In the genomic region with DNA sequence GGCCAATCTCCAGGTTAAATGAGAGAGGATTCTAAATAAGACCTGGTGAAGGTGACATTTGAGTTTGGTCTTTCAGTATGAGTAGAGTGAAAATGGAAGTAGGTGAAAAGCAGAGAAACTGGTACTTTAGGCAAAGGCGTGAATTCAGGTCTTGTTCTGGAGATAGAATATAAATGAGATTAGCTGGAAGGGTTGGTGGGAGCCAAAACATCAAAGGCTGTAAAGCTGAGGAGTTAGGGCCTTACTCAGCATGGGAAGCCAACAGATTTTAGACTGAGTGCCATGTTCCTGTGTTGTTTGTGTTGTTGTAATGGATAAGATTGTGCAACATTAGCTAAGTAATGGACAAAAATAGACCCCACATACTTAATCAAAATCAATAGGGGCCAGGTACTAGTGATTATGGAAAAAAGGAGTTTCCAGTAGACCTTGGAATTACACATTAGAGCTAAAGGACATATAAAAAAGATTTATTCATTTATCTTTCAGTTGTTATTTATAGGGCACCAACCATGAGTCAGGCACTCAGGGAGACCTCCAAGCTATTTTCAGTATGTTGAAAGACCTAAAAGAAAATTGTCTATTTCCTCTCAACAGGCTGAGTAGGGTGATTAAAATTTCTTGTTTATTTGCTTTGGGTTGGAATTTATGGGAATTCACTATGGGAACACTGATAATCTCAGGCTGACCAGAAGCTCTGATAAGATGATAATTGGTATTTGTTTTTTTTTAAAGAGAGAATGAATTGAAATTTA, we compare ENCODE assay signal across 14 cellular contexts. TPM values are rescaled to one million over a fixed set of nuclear protein-coding genes. Genes with fewer than 3 reads are reported as not detected.
DNase-seq lines count a peak whose midpoint lies in the region; ATAC-seq and TF ChIP-seq lines count a peak whose summit lies in the region.
"Had no signal": no experiment of that assay in that cellular context is flagged by ENCODE, and none has a peak within 500 bp of the region (broad histone marks: within the 10 kb centered on the region; RNA-seq: fewer than 3 reads in every experiment).

No MANE protein-coding gene starts in this region.

- H3F3A ChIP-seq in smooth muscle cell (ENCODE audit: low read depth), result no peaks in the 10 kb centered on the region

- peak; percentile 37 to 44 for ATAC-seq in activated T-cell treated with anti-CD3 and anti-CD28 coated beads, Interleukin-2, amount 50 U/mL, for 72 hours (replicated peaks in 1 of 2)
- ATAC-seq in HG03103 (IDR thresholded peaks at IDR 0.05; ENCODE audit: low read depth, unreplicated experiment), result peak; percentile 56
- ATAC-seq in activated T-helper 17 cell treated with anti-CD3 and anti-CD28 coated beads, Interleukin-2, amount 50 U/mL, for 72 hours (replicated peaks), result peak; percentile 65
- ATAC-seq in GM19324 (IDR thresholded peaks at IDR 0.05; ENCODE audit: low FRiP score, unreplicated experiment), result no peak
- no peak for ATAC-seq in GM19397 (IDR thresholded peaks at IDR 0.05; ENCODE audit: unreplicated experiment)
- ATAC-seq: activated CD4-positive, CD25-positive, alpha-beta regulatory T cell treated with anti-CD3 and anti-CD28 coated beads, Interleukin-2, amount 50 U/mL, for 24 hours; left colon had no signal

- TF ChIP-seq CTCF in smooth muscle cell (IDR thresholded peaks at IDR 0.05; ENCODE audit: borderline replicate concordance, insufficient read depth, poor library complexity, severe bottlenecking), result no peak

- H3K79me2 ChIP-seq in smooth muscle cell (ENCODE audit: low read depth), result no peaks in the 10 kb centered on the region

- H3K4me3 ChIP-seq in smooth muscle cell, result no peak overlapping the region
- H3K4me3 ChIP-seq: BLaER1 treated with 17β-estradiol and CSF1 and Interleukin-3, amounts not matched to agents 10 nM and 100 nM had no signal

- no peaks in the 10 kb centered on the region for H3K9me3 Mint-ChIP-seq in activated T-cell treated with anti-CD3 and anti-CD28 coated beads, Interleukin-2, amount 50 U/mL, for 72 hours
- H3K9me3 Mint-ChIP-seq in activated T-cell treated with anti-CD3 and anti-CD28 coated beads, Interleukin-2, amount 50 U/mL, for 24 hours, result no peaks in the 10 kb centered on the region
- H3K9me3 Mint-ChIP-seq in activated T-helper 17 cell treated with anti-CD3 and anti-CD28 coated beads, Interleukin-2, amount 50 U/mL, for 72 hours, result no peaks in the 10 kb centered on the region

- no peaks in the 10 kb centered on the region for H3K27me3 Mint-ChIP-seq in activated T-cell treated with anti-CD3 and anti-CD28 coated beads, Interleukin-2, amount 50 U/mL, for 72 hours (ENCODE audit: low read depth)
- peaks cover 8% of the 10 kb centered on the region for H3K27me3 Mint-ChIP-seq in activated T-cell treated with anti-CD3 and anti-CD28 coated beads, Interleukin-2, amount 50 U/mL, for 24 hours
- peaks cover 8% of the 10 kb centered on the region for H3K27me3 Mint-ChIP-seq in activated T-helper 17 cell treated with anti-CD3 and anti-CD28 coated beads, Interleukin-2, amount 50 U/mL, for 72 hours

- H3K27ac Mint-ChIP-seq in activated T-cell treated with anti-CD3 and anti-CD28 coated beads, Interleukin-2, amount 50 U/mL, for 72 hours, result no peak overlapping the region
- H3K27ac Mint-ChIP-seq in activated T-cell treated with anti-CD3 and anti-CD28 coated beads, Interleukin-2, amount 50 U/mL, for 24 hours, result no peak overlapping the region
- no peak overlapping the region for H3K27ac Mint-ChIP-seq in activated T-helper 17 cell treated with anti-CD3 and anti-CD28 coated beads, Interleukin-2, amount 50 U/mL, for 72 hours

- peaks cover 6% of the 10 kb centered on the region for H3K4me1 Mint-ChIP-seq in activated T-cell treated with anti-CD3 and anti-CD28 coated beads, Interleukin-2, amount 50 U/mL, for 72 hours (ENCODE audit: low read depth)
- H3K4me1 Mint-ChIP-seq in activated T-cell treated with anti-CD3 and anti-CD28 coated beads, Interleukin-2, amount 50 U/mL, for 24 hours (ENCODE audit: low read depth), result peaks cover 6% of the 10 kb centered on the region
- H3K4me1 Mint-ChIP-seq in activated T-helper 17 cell treated with anti-CD3 and anti-CD28 coated beads, Interleukin-2, amount 50 U/mL, for 72 hours, result peaks cover 6% of the 10 kb centered on the region

- WGBS in smooth muscle cell (ENCODE audit: low lambda C conversion rate), result 63% methylated on average over 1 of the region's 1 CpG

- no peak for DNase-seq in activated T-cell treated with anti-CD3 and anti-CD28 coated beads, Interleukin-2, amount 50 U/mL, for 72 hours
- DNase-seq in activated T-cell treated with anti-CD3 and anti-CD28 coated beads, Interleukin-2, amount 50 U/mL, for 24 hours, result no peak
- no peak for DNase-seq in smooth muscle cell (lab: John Stamatoyannopoulos, UW; ENCODE audit: unreplicated experiment)
- DNase-seq in NCI-H2029 treated with DMSO at 0.1 percent for 48 hours (lab: John Stamatoyannopoulos, UW), result no peak
- DNase-seq: central memory CD4-positive, alpha-beta T cell; H7; left colon; NCI-H1694 treated with DMSO at 0.1 percent for 48 hours had no signal

- H2AFZ ChIP-seq in smooth muscle cell (ENCODE audit: low read depth), result no peak overlapping the region

- H4K20me1 ChIP-seq in smooth muscle cell (ENCODE audit: low read depth), result no peaks in the 10 kb centered on the region
- H4K20me1 ChIP-seq: BLaER1 treated with 17β-estradiol and CSF1 and Interleukin-3, amounts not matched to agents 10 nM and 100 nM had no signal

- H3K36me3 Mint-ChIP-seq in activated T-cell treated with anti-CD3 and anti-CD28 coated beads, Interleukin-2, amount 50 U/mL, for 72 hours (ENCODE audit: insufficient read depth in 2 of 2), result no peaks in the 10 kb centered on the region
- no peaks in the 10 kb centered on the region for H3K36me3 Mint-ChIP-seq in activated T-cell treated with anti-CD3 and anti-CD28 coated beads, Interleukin-2, amount 50 U/mL, for 24 hours (ENCODE audit: low read depth)
- H3K36me3 Mint-ChIP-seq in activated T-helper 17 cell treated with anti-CD3 and anti-CD28 coated beads, Interleukin-2, amount 50 U/mL, for 72 hours (ENCODE audit: low read depth), result no peaks in the 10 kb centered on the region

- H3K27ac ChIP-seq in smooth muscle cell (ENCODE audit: low read depth), result peak overlapping the region; percentile 12
- H3K27ac ChIP-seq: BLaER1 treated with 17β-estradiol and CSF1 and Interleukin-3, amounts not matched to agents 10 nM and 100 nM had no signal

- no peaks in the 10 kb centered on the region for H3K9me3 ChIP-seq in smooth muscle cell (replicated peaks; ENCODE audit: low read depth)

- no peak overlapping the region for H3K9ac ChIP-seq in smooth muscle cell (ENCODE audit: low read depth)
- H3K9ac ChIP-seq: BLaER1 treated with 17β-estradiol and CSF1 and Interleukin-3, amounts not matched to agents 10 nM and 100 nM had no signal

- H3K27me3 ChIP-seq in smooth muscle cell (ENCODE audit: low read depth), result no peaks in the 10 kb centered on the region
- H3K27me3 ChIP-seq: BLaER1 treated with 17β-estradiol and CSF1 and Interleukin-3, amounts not matched to agents 10 nM and 100 nM had no signal

- peak overlapping the region; percentile 59 for H3K4me2 ChIP-seq in smooth muscle cell

- no peak overlapping the region for H3K4me3 Mint-ChIP-seq in activated T-cell treated with anti-CD3 and anti-CD28 coated beads, Interleukin-2, amount 50 U/mL, for 72 hours
- no peak overlapping the region for H3K4me3 Mint-ChIP-seq in activated T-cell treated with anti-CD3 and anti-CD28 coated beads, Interleukin-2, amount 50 U/mL, for 24 hours
- H3K4me3 Mint-ChIP-seq in activated T-helper 17 cell treated with anti-CD3 and anti-CD28 coated beads, Interleukin-2, amount 50 U/mL, for 72 hours, result no peak overlapping the region

- H3K4me1 ChIP-seq in smooth muscle cell (ENCODE audit: low read depth), result no peaks in the 10 kb centered on the region

- no peaks in the 10 kb centered on the region for H3K36me3 ChIP-seq in smooth muscle cell (ENCODE audit: low read depth)
- H3K36me3 ChIP-seq: BLaER1 treated with 17β-estradiol and CSF1 and Interleukin-3, amounts not matched to agents 10 nM and 100 nM had no signal

RNA-seq across cellular contexts. Expression of a gene that starts 20.8 kb away (rescaled TPM):
- not detected for total RNA-seq in activated T-cell treated with anti-CD3 and anti-CD28 coated beads, Interleukin-2, amount 50 U/mL, for 72 hours
- total RNA-seq in activated T-helper 17 cell treated with anti-CD3 and anti-CD28 coated beads, Interleukin-2, amount 50 U/mL, for 72 hours, result not detected
- total RNA-seq in smooth muscle cell, result 1.1 and 1.2 TPM in 2 replicates
- not detected in 2 replicates for polyA plus RNA-seq in smooth muscle cell

RNA-seq across cellular contexts. Expression of a gene that starts 58.2 kb away (rescaled TPM):
- total RNA-seq in activated T-cell treated with anti-CD3 and anti-CD28 coated beads, Interleukin-2, amount 50 U/mL, for 72 hours, result 1 to 10 TPM; 6.4 to 7.8 TPM
- total RNA-seq in activated T-helper 17 cell treated with anti-CD3 and anti-CD28 coated beads, Interleukin-2, amount 50 U/mL, for 72 hours, result 1 to 10 TPM; 2.1 to 3.1 TPM
- 1.9 and 2.2 TPM in 2 replicates for total RNA-seq in smooth muscle cell
- 0.14 and 1.2 TPM in 2 replicates for polyA plus RNA-seq in smooth muscle cell

Comparison
In these comparisons a context has a peak if more than half of its experiments do, and no peak if none do; other contexts are left out.
1. ATAC-seq: peak in activated T-cell treated with anti-CD3 and anti-CD28 coated beads, Interleukin-2, amount 50 U/mL, for 72 hours (2 of 2), HG03103 (single experiment) and activated T-helper 17 cell treated with anti-CD3 and anti-CD28 coated beads, Interleukin-2, amount 50 U/mL, for 72 hours (single experiment); none in GM19324 (single experiment) and GM19397 (single experiment).